ENCODE assay signal across 8 cellular contexts in genomic region chr11:107741044-107741823, GRCh38. TPM values are rescaled to one million over a fixed set of nuclear protein-coding genes. Genes with fewer than 3 reads are reported as not detected.
A peak's percentile ranks its signal among the peaks of the same experiment; 100 is the strongest.
DNase-seq lines count a peak whose midpoint lies in the region; ATAC-seq, FAIRE-seq and TF ChIP-seq lines count a peak whose summit lies in the region.

No MANE protein-coding gene starts in this region.

- H3K27ac Mint-ChIP-seq in activated naive CD8-positive, alpha-beta T cell treated with anti-CD3 and anti-CD28 coated beads, Interleukin-2, amount 10 ng/mL, durations not matched to agents 7 days and 5 days: no peak overlapping the region
- H3K27ac Mint-ChIP-seq in activated naive CD8-positive, alpha-beta T cell treated with anti-CD3 and anti-CD28 coated beads for 36 hours: no peak overlapping the region
- H3K27ac Mint-ChIP-seq in activated naive CD4-positive, alpha-beta T cell treated with anti-CD3 and anti-CD28 coated beads, Interleukin-2, amount 50 U/mL, for 72 hours: no peak overlapping the region

- no peak for TF ChIP-seq EP300 in HepG2 (IDR thresholded peaks at IDR 0.05; ENCODE audit: low read depth in 2 of 2, low read length in 2 of 2)
- no peak for TF ChIP-seq EP300 in HepG2 (CRISPR knock-in tag; IDR thresholded peaks at IDR 0.05; ENCODE audit: borderline replicate concordance)

- peaks cover 9% of the 10 kb centered on the region for H3K27me3 Mint-ChIP-seq in activated naive CD8-positive, alpha-beta T cell treated with anti-CD3 and anti-CD28 coated beads, Interleukin-2, amount 10 ng/mL, durations not matched to agents 7 days and 5 days
- peaks cover 36% of the 10 kb centered on the region for H3K27me3 Mint-ChIP-seq in activated naive CD8-positive, alpha-beta T cell treated with anti-CD3 and anti-CD28 coated beads for 36 hours

- POLR2A ChIA-PET in activated naive CD8-positive, alpha-beta T cell treated with anti-CD3 and anti-CD28 coated beads, Interleukin-2, amount 10 ng/mL, durations not matched to agents 7 days and 5 days (lab: Charles Lee): no interaction called here
- POLR2A ChIA-PET in HepG2 (lab: Yijun Ruan, JAX): no interaction called here

- H3K36me3 ChIP-seq in HepG2 (replicated peaks in 1 of 2; ENCODE audit: control insufficient read depth in 1 of 2, insufficient read depth in 2 of 2, low read length in 2 of 2): no peaks in the 10 kb centered on the region

- H3K9me3 ChIP-seq in HepG2 (ENCODE audit: low read length): no peaks in the 10 kb centered on the region

- CTCF ChIA-PET in HepG2 (lab: Yijun Ruan, JAX; ENCODE audit: low intra/inter-chr PET ratio, low total read pairs): no interaction called here

- H3K36me3 Mint-ChIP-seq in activated naive CD8-positive, alpha-beta T cell treated with anti-CD3 and anti-CD28 coated beads, Interleukin-2, amount 10 ng/mL, durations not matched to agents 7 days and 5 days: no peaks in the 10 kb centered on the region
- H3K36me3 Mint-ChIP-seq in activated naive CD8-positive, alpha-beta T cell treated with anti-CD3 and anti-CD28 coated beads for 36 hours: no peaks in the 10 kb centered on the region
- H3K36me3 Mint-ChIP-seq in activated naive CD4-positive, alpha-beta T cell treated with anti-CD3 and anti-CD28 coated beads, Interleukin-2, amount 50 U/mL, for 72 hours: peaks cover 0 to 4% of the 10 kb centered on the region in 2 donors

- FAIRE-seq in HepG2 (lab: Jason Lieb, UNC): peak; percentile 36

- no peak for TF ChIP-seq POLR2A in HepG2 (IDR thresholded peaks at IDR 0.05; ENCODE audit: insufficient read depth in 1 of 2, low read depth in 2 of 2, low read length in 2 of 2)

- no peaks in the 10 kb centered on the region for H3K27me3 ChIP-seq in HepG2 (ENCODE audit: control insufficient read depth in 1 of 2, insufficient read depth in 2 of 2, low read length in 2 of 2)

- in situ Hi-C loops in HepG2 (cut with HindIII; ENCODE audit: extremely low pct_ligation_motif_present, low pct_unique_long_range_greater_than_20kb): no loop called here

- H3K9ac ChIP-seq in HepG2 (ENCODE audit: insufficient read depth, low read depth, low read length): no peak overlapping the region

- TF ChIP-seq CTCF in HepG2 (CRISPR knock-in tag; IDR thresholded peaks at IDR 0.05): peak; percentile 69

- intact Hi-C loops in HepG2 (cut with micrococcal nuclease; ENCODE audit: unreplicated experiment): loop anchor here (1.0 kb wide), 1 partner anchor 157 kb away; no protein-coding TSS in a partner anchor

- H3K79me2 ChIP-seq in HepG2 (ENCODE audit: insufficient read depth, low read length): no peaks in the 10 kb centered on the region

- H2AFZ ChIP-seq in HepG2 (ENCODE audit: low read length): no peak overlapping the region

- peak; percentile 33 for ATAC-seq in activated naive CD8-positive, alpha-beta T cell treated with anti-CD3 and anti-CD28 coated beads, Interleukin-2, amount 10 ng/mL, durations not matched to agents 7 days and 5 days (ENCODE audit: low read depth)
- peak; percentile 98 for ATAC-seq in GM21576 (IDR thresholded peaks at IDR 0.05; ENCODE audit: unreplicated experiment)
- ATAC-seq in activated naive CD4-positive, alpha-beta T cell treated with anti-CD3 and anti-CD28 coated beads, Interleukin-2, amount 50 U/mL, for 72 hours: peak; percentile 29 to 59
- peak; percentile 85 for ATAC-seq in HepG2

- no peaks in the 10 kb centered on the region for H3K4me1 ChIP-seq in HepG2 (ENCODE audit: insufficient read depth, low read length)

- no peaks in the 10 kb centered on the region for H4K20me1 ChIP-seq in HepG2 (ENCODE audit: insufficient read depth, low read length)

- H3K4me3 Mint-ChIP-seq in activated naive CD8-positive, alpha-beta T cell treated with anti-CD3 and anti-CD28 coated beads, Interleukin-2, amount 10 ng/mL, durations not matched to agents 7 days and 5 days: no peak overlapping the region
- no peak overlapping the region for H3K4me3 Mint-ChIP-seq in activated naive CD8-positive, alpha-beta T cell treated with anti-CD3 and anti-CD28 coated beads for 36 hours

- H3K4me2 ChIP-seq in HepG2 (ENCODE audit: low read depth, low read length): no peak overlapping the region

- no peak overlapping the region for H3K27ac ChIP-seq in HepG2 (ENCODE audit: extremely low read length, insufficient read depth, low read length)

- peaks cover 2% of the 10 kb centered on the region for H3K9me3 Mint-ChIP-seq in activated naive CD8-positive, alpha-beta T cell treated with anti-CD3 and anti-CD28 coated beads, Interleukin-2, amount 10 ng/mL, durations not matched to agents 7 days and 5 days
- H3K9me3 Mint-ChIP-seq in activated naive CD8-positive, alpha-beta T cell treated with anti-CD3 and anti-CD28 coated beads for 36 hours: no peaks in the 10 kb centered on the region
- H3K9me3 Mint-ChIP-seq in activated naive CD4-positive, alpha-beta T cell treated with anti-CD3 and anti-CD28 coated beads, Interleukin-2, amount 50 U/mL, for 72 hours: no peaks in the 10 kb centered on the region

- no peaks in the 10 kb centered on the region for H3K4me1 Mint-ChIP-seq in activated naive CD8-positive, alpha-beta T cell treated with anti-CD3 and anti-CD28 coated beads, Interleukin-2, amount 10 ng/mL, durations not matched to agents 7 days and 5 days
- no peaks in the 10 kb centered on the region for H3K4me1 Mint-ChIP-seq in activated naive CD8-positive, alpha-beta T cell treated with anti-CD3 and anti-CD28 coated beads for 36 hours

- DNase-seq in activated naive CD8-positive, alpha-beta T cell treated with anti-CD3 and anti-CD28 coated beads, Interleukin-2, amount 10 ng/mL, durations not matched to agents 7 days and 5 days: no peak
- no peak for DNase-seq in activated naive CD8-positive, alpha-beta T cell treated with anti-CD3 and anti-CD28 coated beads for 36 hours
- peak; percentile 48 for DNase-seq in Jurkat, Clone E6-1 (ENCODE audit: low read depth, low spot score)
- DNase-seq in activated naive CD4-positive, alpha-beta T cell treated with anti-CD3 and anti-CD28 coated beads, Interleukin-2, amount 50 U/mL, for 72 hours (ENCODE audit: low spot score in 2 of 2): peak in 1 of 2 donors; percentile 7
- DNase-seq in HepG2 (ENCODE audit: low spot score) (peak; percentile 21), anterior cingulate cortex (lab: John Stamatoyannopoulos, UW) (no peak), D341Med (ENCODE audit: low spot score) (no peak)

- WGBS in HepG2 (ENCODE audit: low lambda C conversion rate): 27% methylated on average over 6 of the region's 7 CpGs

- no peak for TF ChIP-seq RAD21 in HepG2 (CRISPR knock-in tag; IDR thresholded peaks at IDR 0.05)

- H3K4me3 ChIP-seq in Jurkat, Clone E6-1 (ENCODE audit: low read length): no peak overlapping the region
- no peak overlapping the region for H3K4me3 ChIP-seq in HepG2 (replicated peaks in 1 of 3; ENCODE audit: insufficient read depth in 1 of 3, low read depth in 2 of 3, low read length in 3 of 3)

- no TSS peak for BruUV-seq in HepG2 (replicated peaks; lab: Mats Ljungman, UMichigan)

TF ChIP-seq in HepG2, 621 proteins besides CTCF, POLR2A, EP300 and RAD21:
- TF ChIP-seq AGO2 (optimal IDR thresholded peaks at IDR 0.05; ENCODE audit: low read depth, low read length) (no peak), LCORL (IDR thresholded peaks at IDR 0.05) (peak; percentile 80), LCORL (CRISPR knock-in tag; IDR thresholded peaks at IDR 0.05) (no peak), SOX6 (IDR thresholded peaks at IDR 0.05) (no peak), SOX6 (CRISPR knock-in tag; IDR thresholded peaks at IDR 0.05) (no peak), ZNF598 (CRISPR knock-in tag; IDR thresholded peaks at IDR 0.05; ENCODE audit: borderline replicate concordance) (no peak), ZFYVE20 (CRISPR knock-in tag; IDR thresholded peaks at IDR 0.05; ENCODE audit: borderline replicate concordance, low read depth) (no peak), STAG1 (CRISPR knock-in tag; IDR thresholded peaks at IDR 0.05) (peak; percentile 50), SMC3 (IDR thresholded peaks at IDR 0.05; ENCODE audit: low read length) (peak; percentile 62), NAIF1 (CRISPR knock-in tag; IDR thresholded peaks at IDR 0.05; ENCODE audit: borderline replicate concordance) (no peak)
TF ChIP-seq in HepG2: peak in this region for 3.

RNA-seq across cellular contexts. Expression of gene SLN, which starts 29.4 kb away (rescaled TPM):
- total RNA-seq in activated naive CD8-positive, alpha-beta T cell treated with anti-CD3 and anti-CD28 coated beads, Interleukin-2, amount 10 ng/mL, durations not matched to agents 7 days and 5 days: not detected
- not detected for total RNA-seq in activated naive CD8-positive, alpha-beta T cell treated with anti-CD3 and anti-CD28 coated beads for 36 hours
- not detected for polyA plus RNA-seq in Jurkat, Clone E6-1 (2012; ENCODE audit: insufficient read depth, insufficient read length)
- not detected for total RNA-seq in activated naive CD4-positive, alpha-beta T cell treated with anti-CD3 and anti-CD28 coated beads, Interleukin-2, amount 50 U/mL, for 72 hours
- not detected in 2 replicates for total RNA-seq in HepG2 (2016; rRNA removed; fragmentation: Illumina TruSeq; extraction: Trizol)
- not detected in 2 replicates for total RNA-seq in HepG2 (2016; cell fraction: cytosol; rRNA removed; fragmentation: Illumina TruSeq; extraction: Trizol; ENCODE audit: low read depth)
- total RNA-seq in HepG2 (2016; cell fraction: insoluble cytoplasmic fraction; rRNA removed; fragmentation: Illumina TruSeq; extraction: Trizol): not detected in 2 replicates
- total RNA-seq in HepG2 (2016; cell fraction: membrane; rRNA removed; fragmentation: Illumina TruSeq; extraction: Trizol): not detected in 2 replicates
- total RNA-seq in HepG2 (2016; cell fraction: nucleus; rRNA removed; fragmentation: Illumina TruSeq; extraction: Trizol): not detected in 2 replicates
- polyA plus RNA-seq in HepG2 (2011; rRNA removed): not detected in 2 replicates
- not detected in 2 replicates for polyA plus RNA-seq in HepG2 (2011; cell fraction: cytosol; rRNA removed)
- not detected in 2 replicates for polyA plus RNA-seq in HepG2 (2011; cell fraction: nucleus; rRNA removed)
- not detected in 2 replicates for polyA plus RNA-seq in HepG2 (2012)
- not detected in 2 replicates for polyA plus RNA-seq in HepG2 (2016; cell fraction: cytosol; fragmentation: Illumina TruSeq; extraction: Trizol; ENCODE audit: low read depth)
- polyA plus RNA-seq in HepG2 (2016; cell fraction: insoluble cytoplasmic fraction; fragmentation: Illumina TruSeq; extraction: Trizol; ENCODE audit: low read depth): not detected in 2 replicates
- not detected in 2 replicates for polyA plus RNA-seq in HepG2 (2016; cell fraction: membrane; fragmentation: Illumina TruSeq; extraction: Trizol; ENCODE audit: low read depth)
- not detected in 2 replicates for polyA plus RNA-seq in HepG2 (2016; cell fraction: nucleus; fragmentation: Illumina TruSeq; extraction: Trizol; ENCODE audit: insufficient read depth, low read depth)
- polyA minus RNA-seq in HepG2 (2011; rRNA and poly(A)+ RNA removed; ENCODE audit: low replicate concordance): not detected in 2 replicates
- not detected in 2 replicates for polyA minus RNA-seq in HepG2 (2011; cell fraction: cytosol; rRNA and poly(A)+ RNA removed)
- polyA minus RNA-seq in HepG2 (2011; cell fraction: nucleus; rRNA and poly(A)+ RNA removed): not detected in 2 replicates

Comparison
In these comparisons a context has a peak if more than half of its experiments do, and no peak if none do; other contexts are left out.
1. ATAC-seq: peak in every context shown above with its lines; median percentile 98 in GM21576; 85 in HepG2; 44 in activated naive CD4-positive, alpha-beta T cell treated with anti-CD3 and anti-CD28 coated beads, Interleukin-2, amount 50 U/mL, for 72 hours; 33 in activated naive CD8-positive, alpha-beta T cell treated with anti-CD3 and anti-CD28 coated beads, Interleukin-2, amount 10 ng/mL, durations not matched to agents 7 days and 5 days.
2. DNase-seq: peak in Jurkat, Clone E6-1 (single experiment) and HepG2 (single experiment); none in activated naive CD8-positive, alpha-beta T cell treated with anti-CD3 and anti-CD28 coated beads, Interleukin-2, amount 10 ng/mL, durations not matched to agents 7 days and 5 days (single experiment), activated naive CD8-positive, alpha-beta T cell treated with anti-CD3 and anti-CD28 coated beads for 36 hours (single experiment), anterior cingulate cortex (0 of 58) and D341Med (single experiment).